In genomic region chr11:130042093-130042591, GRCh38 we compare ENCODE assay signal across 11 cellular contexts. TPM values are rescaled to one million over a fixed set of nuclear protein-coding genes. Genes with fewer than 3 reads are reported as not detected.
DNase-seq lines count a peak whose midpoint lies in the region; ATAC-seq and TF ChIP-seq lines count a peak whose summit lies in the region.
"Had no signal": no experiment of that assay in that cellular context is flagged by ENCODE, and none has a peak within 500 bp of the region (broad histone marks: within the 10 kb centered on the region; RNA-seq: fewer than 3 reads in every experiment).

No MANE protein-coding gene starts in this region.

- 77 to 82% methylated on average over 16 of the region's 16 CpGs for WGBS in lung, 2 donors

- no peak overlapping the region for H3K27ac ChIP-seq in lung (ENCODE audit: low read depth in 1 of 2, low read length in 1 of 2)
- H3K27ac ChIP-seq: cardiac muscle cell had no signal

- no peaks in the 10 kb centered on the region for H3K4me1 ChIP-seq in lung (ENCODE audit: control insufficient read depth in 2 of 2, insufficient read depth in 2 of 2, low read length in 2 of 2)

- no peaks in the 10 kb centered on the region for H3K36me3 ChIP-seq in MG63
- H3K36me3 ChIP-seq in lung (ENCODE audit: control insufficient read depth in 2 of 2, insufficient read depth in 2 of 2, low read length in 2 of 2), result no peaks in the 10 kb centered on the region
- H3K36me3 ChIP-seq: cardiac muscle cell had no signal

- H3K9me3 ChIP-seq in MG63 (no peaks in the 10 kb centered on the region), lung (ENCODE audit: control insufficient read depth in 2 of 2, insufficient read depth in 1 of 2, low read length in 1 of 2) (no peaks in the 10 kb centered on the region)

- H3K27ac Mint-ChIP-seq in activated CD8-positive, alpha-beta memory T cell treated with anti-CD3 and anti-CD28 coated beads, Interleukin-2, amount 10 ng/mL, durations not matched to agents 7 days and 5 days, result no peak overlapping the region

- H3K27me3 ChIP-seq in MG63 (no peaks in the 10 kb centered on the region), lung (ENCODE audit: control insufficient read depth, insufficient read depth) (no peaks in the 10 kb centered on the region)
- H3K27me3 ChIP-seq: cardiac muscle cell had no signal

- no peaks in the 10 kb centered on the region for H3K9me3 Mint-ChIP-seq in activated CD8-positive, alpha-beta memory T cell treated with anti-CD3 and anti-CD28 coated beads, Interleukin-2, amount 10 ng/mL, durations not matched to agents 7 days and 5 days (ENCODE audit: low read depth)

- ATAC-seq in lung (ENCODE audit: insufficient read depth, low FRiP score) (peak; percentile 53), HG03045 (IDR thresholded peaks at IDR 0.05; ENCODE audit: unreplicated experiment) (no peak), GM21723 (IDR thresholded peaks at IDR 0.05; ENCODE audit: unreplicated experiment) (no peak)
- ATAC-seq in activated CD8-positive, alpha-beta memory T cell treated with anti-CD3 and anti-CD28 coated beads, Interleukin-2, amount 10 ng/mL, durations not matched to agents 7 days and 5 days, result no peak

- H3K4me1 Mint-ChIP-seq in activated CD8-positive, alpha-beta memory T cell treated with anti-CD3 and anti-CD28 coated beads, Interleukin-2, amount 10 ng/mL, durations not matched to agents 7 days and 5 days, result peaks cover 3% of the 10 kb centered on the region

- H3K36me3 Mint-ChIP-seq in activated CD8-positive, alpha-beta memory T cell treated with anti-CD3 and anti-CD28 coated beads, Interleukin-2, amount 10 ng/mL, durations not matched to agents 7 days and 5 days, result no peaks in the 10 kb centered on the region

- H3K4me3 Mint-ChIP-seq in activated CD8-positive, alpha-beta memory T cell treated with anti-CD3 and anti-CD28 coated beads, Interleukin-2, amount 10 ng/mL, durations not matched to agents 7 days and 5 days, result no peak overlapping the region

- in situ Hi-C loops in Caki2 (cut with HindIII; ENCODE audit: low pct_unique_long_range_greater_than_20kb, low sequenced_read_pairs) (no loop called here), astrocyte of the cerebellum (cut with HindIII; ENCODE audit: low sequenced_read_pairs) (no loop called here)

- CTCF ChIA-PET in activated CD8-positive, alpha-beta memory T cell treated with anti-CD3 and anti-CD28 coated beads, Interleukin-2, amount 10 ng/mL, durations not matched to agents 7 days and 5 days (lab: Charles Lee), result interaction anchor here (0.6 kb wide), 2 partner anchors 274 to 757 kb away, joined by 3 to 4 read pairs; no protein-coding TSS in a partner anchor

- H3K4me3 ChIP-seq in MG63, result no peak overlapping the region
- no peak overlapping the region for H3K4me3 ChIP-seq in astrocyte of the cerebellum (ENCODE audit: low read depth, low read length)
- no peak overlapping the region for H3K4me3 ChIP-seq in lung
- H3K4me3 ChIP-seq: cardiac muscle cell had no signal

- TF ChIP-seq CTCF in astrocyte of the cerebellum (IDR thresholded peaks at IDR 0.05; ENCODE audit: low read depth, low read length, missing control alignments) (no peak), lung (IDR thresholded peaks at IDR 0.05; ENCODE audit: control extremely low read depth, extremely low read depth) (no peak)

- peak; percentile 51 for DNase-seq in Caki2 (ENCODE audit: low read depth)
- DNase-seq in MG63, result peak; percentile 56
- DNase-seq in astrocyte of the cerebellum (ENCODE audit: low read depth), result peak; percentile 60
- no peak for DNase-seq in lung (ENCODE audit: low spot score)
- no peak for DNase-seq in epidermal melanocyte (ENCODE audit: insufficient read length, low spot score)
- no peak for DNase-seq in activated CD8-positive, alpha-beta memory T cell treated with anti-CD3 and anti-CD28 coated beads, Interleukin-2, amount 10 ng/mL, durations not matched to agents 7 days and 5 days
- DNase-seq: activated CD4-positive, alpha-beta T cell treated with anti-CD3 and anti-CD28 coated beads for 1 hour; NCI-H187 had no signal

- peaks cover 16% of the 10 kb centered on the region for H3K27me3 Mint-ChIP-seq in activated CD8-positive, alpha-beta memory T cell treated with anti-CD3 and anti-CD28 coated beads, Interleukin-2, amount 10 ng/mL, durations not matched to agents 7 days and 5 days

RNA-seq across cellular contexts. Expression of gene APLP2, which starts 27.6 kb away (rescaled TPM):
- total RNA-seq in Caki2 (2014; rRNA removed; shearing (Covaris generic); ENCODE audit: low replicate concordance), result 143 and 169 TPM in 2 replicates
- total RNA-seq in MG63 (2014; rRNA removed; shearing (Covaris generic); ENCODE audit: low replicate concordance), result 369 and 426 TPM in 2 replicates
- total RNA-seq in lung, result 100 to 1,000 TPM; 527 to 532 TPM
- polyA plus RNA-seq in lung, result 100 to 1,000 TPM; 235 to 521 TPM
- 10 to 100 TPM; 21.9 to 33.5 TPM for total RNA-seq in activated CD8-positive, alpha-beta memory T cell treated with anti-CD3 and anti-CD28 coated beads, Interleukin-2, amount 10 ng/mL, durations not matched to agents 7 days and 5 days

RNA-seq across cellular contexts. Expression of gene PRDM10, which starts 39.5 kb away (rescaled TPM):
- 0.70 and 1.5 TPM in 2 replicates for total RNA-seq in Caki2 (2014; rRNA removed; shearing (Covaris generic); ENCODE audit: low replicate concordance)
- total RNA-seq in MG63 (2014; rRNA removed; shearing (Covaris generic); ENCODE audit: low replicate concordance), result 3.6 and 4.9 TPM in 2 replicates
- 10 to 100 TPM in 1 of 2 donors, 1 to 10 TPM in 1; 8.7 to 19.0 TPM for total RNA-seq in lung
- 1 to 10 TPM; 2.3 to 2.7 TPM for polyA plus RNA-seq in lung
- 10 to 100 TPM; 15.7 to 19.2 TPM for total RNA-seq in activated CD8-positive, alpha-beta memory T cell treated with anti-CD3 and anti-CD28 coated beads, Interleukin-2, amount 10 ng/mL, durations not matched to agents 7 days and 5 days

Comparison
In these comparisons a context has a peak if more than half of its experiments do, and no peak if none do; other contexts are left out.
1. DNase-seq: peak in Caki2 (single experiment), MG63 (single experiment) and astrocyte of the cerebellum (single experiment); none in lung (single experiment), epidermal melanocyte (single experiment) and activated CD8-positive, alpha-beta memory T cell treated with anti-CD3 and anti-CD28 coated beads, Interleukin-2, amount 10 ng/mL, durations not matched to agents 7 days and 5 days (single experiment).